In genomic region chr18:40234217-40234616, GRCh38 we compare ENCODE assay signal across 19 cellular contexts.
DNase-seq lines count a peak whose midpoint lies in the region; ATAC-seq and TF ChIP-seq lines count a peak whose summit lies in the region.
"Had no signal": no experiment of that assay in that cellular context is flagged by ENCODE, and none has a peak within 500 bp of the region (broad histone marks: within the 10 kb centered on the region; RNA-seq: fewer than 3 reads in every experiment).

No MANE protein-coding gene starts in this region.

- intact Hi-C loops in stomach (cut with DNase I; ENCODE audit: low total_unique reads): no loop called here

- H2AFZ ChIP-seq in neural progenitor cell (replicated peaks): no peak overlapping the region

- H3K4me3 ChIP-seq in mesodermal cell (ENCODE audit: extremely low read depth, insufficient read depth, low read length, poor library complexity, severe bottlenecking) (no peak overlapping the region), neural progenitor cell (no peak overlapping the region), stomach (no peak overlapping the region)
- H3K4me3 ChIP-seq: A549 had no signal

- H3K9me3 ChIP-seq in mesodermal cell (ENCODE audit: control insufficient read depth, low read length) (no peaks in the 10 kb centered on the region), neural progenitor cell (ENCODE audit: low read depth) (no peaks in the 10 kb centered on the region), stomach (no peaks in the 10 kb centered on the region)
- H3K9me3 ChIP-seq: A549, Caco-2 had no signal

- H3K4me2 ChIP-seq in neural progenitor cell: peak overlapping the region; percentile 60
- H3K4me2 ChIP-seq: A549 had no signal

- H3K4me1 ChIP-seq in mesodermal cell (ENCODE audit: control insufficient read depth, insufficient read depth, low read length, poor library complexity, severe bottlenecking): no peaks in the 10 kb centered on the region
- H3K4me1 ChIP-seq in neural progenitor cell: peaks cover 40% of the 10 kb centered on the region
- no peaks in the 10 kb centered on the region for H3K4me1 ChIP-seq in stomach
- H3K4me1 ChIP-seq: A549, Caco-2 had no signal

- no peak for TF ChIP-seq EP300 in stomach (IDR thresholded peaks at IDR 0.05)

- H4K20me1 ChIP-seq in neural progenitor cell (ENCODE audit: low read depth): no peaks in the 10 kb centered on the region

- H3K79me2 ChIP-seq in neural progenitor cell (ENCODE audit: low read depth): no peaks in the 10 kb centered on the region

- CTCF ChIA-PET in WTC11 (lab: Charles Lee): no interaction called here

- DNase-seq in ELF-1 (ENCODE audit: low read depth, low spot score): peak; percentile 19
- no peak for DNase-seq in WTC11 (ENCODE audit: low spot score)
- peak; percentile 50 for DNase-seq in neural progenitor cell (ENCODE audit: low spot score)
- DNase-seq in GM19240 (ENCODE audit: insufficient read length, low spot score): no peak
- no peak for DNase-seq in type B pancreatic cell (ENCODE audit: extremely low spot score, unreplicated experiment)
- no peak for DNase-seq in stomach
- DNase-seq in activated naive CD8-positive, alpha-beta T cell treated with anti-CD3 and anti-CD28 coated beads, Interleukin-2, amount 50 U/mL, for 24 hours: no peak
- DNase-seq: AML-193; Caco-2; CD4-positive, alpha-beta T cell; GDM1; GOT3; H7; HFFc6 had no signal

- H3K9me3 Mint-ChIP-seq in WTC11: peaks cover 12% of the 10 kb centered on the region
- peaks cover 13% of the 10 kb centered on the region for H3K9me3 Mint-ChIP-seq in neural progenitor cell
- no peaks in the 10 kb centered on the region for H3K9me3 Mint-ChIP-seq in type B pancreatic cell
- peaks cover 12% of the 10 kb centered on the region for H3K9me3 Mint-ChIP-seq in activated naive CD8-positive, alpha-beta T cell treated with anti-CD3 and anti-CD28 coated beads, Interleukin-2, amount 50 U/mL, for 24 hours

- peaks cover 16% of the 10 kb centered on the region for H3F3A ChIP-seq in neural progenitor cell (ENCODE audit: low read depth)

- peak overlapping the region; percentile 69 for H3K27ac ChIP-seq in mesodermal cell (ENCODE audit: low read depth, low read length, severe bottlenecking)
- no peak overlapping the region for H3K27ac ChIP-seq in neural progenitor cell
- H3K27ac ChIP-seq in stomach: no peak overlapping the region
- H3K27ac ChIP-seq: 22Rv1, A549, C4-2B had no signal

- H3K4me1 Mint-ChIP-seq in WTC11 (peaks cover 20% of the 10 kb centered on the region), neural progenitor cell (peaks cover 32% of the 10 kb centered on the region), type B pancreatic cell (ENCODE audit: unreplicated experiment) (peaks cover 11% of the 10 kb centered on the region)
- no peaks in the 10 kb centered on the region for H3K4me1 Mint-ChIP-seq in activated naive CD8-positive, alpha-beta T cell treated with anti-CD3 and anti-CD28 coated beads, Interleukin-2, amount 50 U/mL, for 24 hours

- no peak for TF ChIP-seq POLR2A in stomach (IDR thresholded peaks at IDR 0.05)

- ATAC-seq in WTC11: peak; percentile 60
- no peak for ATAC-seq in activated naive CD8-positive, alpha-beta T cell treated with anti-CD3 and anti-CD28 coated beads, Interleukin-2, amount 50 U/mL, for 24 hours
- ATAC-seq: A549, HCT116 had no signal

- TF ChIP-seq CTCF in WTC11 (IDR thresholded peaks at IDR 0.05) (no peak), neural progenitor cell (IDR thresholded peaks at IDR 0.05) (no peak), type B pancreatic cell (conservative IDR thresholded peaks at IDR 0.05) (no peak), stomach (IDR thresholded peaks at IDR 0.05) (no peak)

- H3K36me3 Mint-ChIP-seq in WTC11 (no peaks in the 10 kb centered on the region; the same call in 1 of the 2 replicates), neural progenitor cell (no peaks in the 10 kb centered on the region), type B pancreatic cell (no peaks in the 10 kb centered on the region)
- no peaks in the 10 kb centered on the region for H3K36me3 Mint-ChIP-seq in activated naive CD8-positive, alpha-beta T cell treated with anti-CD3 and anti-CD28 coated beads, Interleukin-2, amount 50 U/mL, for 24 hours (ENCODE audit: low read depth)

- H3K9ac ChIP-seq in neural progenitor cell: no peak overlapping the region

- H3K27me3 Mint-ChIP-seq in WTC11 (ENCODE audit: low read depth) (peaks cover 53% of the 10 kb centered on the region), neural progenitor cell (ENCODE audit: insufficient read depth, low read depth) (no peaks in the 10 kb centered on the region), type B pancreatic cell (no peaks in the 10 kb centered on the region)
- no peaks in the 10 kb centered on the region for H3K27me3 Mint-ChIP-seq in activated naive CD8-positive, alpha-beta T cell treated with anti-CD3 and anti-CD28 coated beads, Interleukin-2, amount 50 U/mL, for 24 hours
- H3K27me3 Mint-ChIP-seq: CD4-positive, alpha-beta T cell had no signal

- H3K27me3 ChIP-seq in neural progenitor cell (no peaks in the 10 kb centered on the region), stomach (no peaks in the 10 kb centered on the region)

- H3K4me3 Mint-ChIP-seq in WTC11 (no peak overlapping the region), neural progenitor cell (no peak overlapping the region), type B pancreatic cell (no peak overlapping the region)
- no peak overlapping the region for H3K4me3 Mint-ChIP-seq in activated naive CD8-positive, alpha-beta T cell treated with anti-CD3 and anti-CD28 coated beads, Interleukin-2, amount 50 U/mL, for 24 hours
- H3K4me3 Mint-ChIP-seq: CD4-positive, alpha-beta T cell; HFFc6 had no signal

- H3K36me3 ChIP-seq in mesodermal cell (ENCODE audit: control insufficient read depth, insufficient read depth, low read length): no peaks in the 10 kb centered on the region
- H3K36me3 ChIP-seq in neural progenitor cell: no peaks in the 10 kb centered on the region
- no peaks in the 10 kb centered on the region for H3K36me3 ChIP-seq in stomach

- H3K27ac Mint-ChIP-seq in WTC11 (no peak overlapping the region), neural progenitor cell (peak overlapping the region; percentile 87), type B pancreatic cell (no peak overlapping the region)
- H3K27ac Mint-ChIP-seq in activated naive CD8-positive, alpha-beta T cell treated with anti-CD3 and anti-CD28 coated beads, Interleukin-2, amount 50 U/mL, for 24 hours: no peak overlapping the region
- H3K27ac Mint-ChIP-seq: CD4-positive, alpha-beta T cell; HFFc6 had no signal

- POLR2A ChIA-PET in WTC11 (lab: Charles Lee): no interaction called here

TF ChIP-seq in WTC11, 78 proteins besides CTCF, POLR2A, EP300 and RAD21:
- TF ChIP-seq MXD4 (CRISPR knock-in tag; IDR thresholded peaks at IDR 0.05; ENCODE audit: borderline replicate concordance): no peak
- TF ChIP-seq NR1H2 (CRISPR knock-in tag; IDR thresholded peaks at IDR 0.05): no peak

Comparison
In these comparisons a context has a peak if more than half of its experiments do, and no peak if none do; other contexts are left out.
1. DNase-seq: peak in ELF-1 (single experiment) and neural progenitor cell (single experiment); none in WTC11 (single experiment), GM19240 (single experiment), type B pancreatic cell (single experiment), stomach (single experiment) and activated naive CD8-positive, alpha-beta T cell treated with anti-CD3 and anti-CD28 coated beads, Interleukin-2, amount 50 U/mL, for 24 hours (single experiment).